18 cellular contexts compared by ENCODE assay signal in genomic region chr7:44711528-44711927, GRCh38. TPM values are rescaled to one million over a fixed set of nuclear protein-coding genes. Genes with fewer than 3 reads are reported as not detected.
DNase-seq lines count a peak whose midpoint lies in the region; ATAC-seq and TF ChIP-seq lines count a peak whose summit lies in the region.
"Had no signal": no experiment of that assay in that cellular context is flagged by ENCODE, and none has a peak within 500 bp of the region (broad histone marks: within the 10 kb centered on the region; RNA-seq: fewer than 3 reads in every experiment).

No MANE protein-coding gene starts in this region.

- DNase-seq in MCF 10A (ENCODE audit: unreplicated experiment) (no peak), mammary epithelial cell (no peak), H9 (no peak), progenitor cell of endocrine pancreas (ENCODE audit: low spot score, unreplicated experiment) (no peak), trophoblast cell (no peak), natural killer cell (no peak)
- DNase-seq in effector memory CD8-positive, alpha-beta T cell: no peak
- DNase-seq: ACHN; activated CD4-positive, alpha-beta T cell treated with anti-CD3 and anti-CD28 coated beads for 48 hours; C1 segment of cervical spinal cord; DMS79; NCI-H1092 treated with DMSO at 0.1 percent for 48 hours; ovary; SHP77 had no signal

- H2BK20ac ChIP-seq in H9 (ENCODE audit: low read depth, low read length, poor library complexity, severe bottlenecking): no peak overlapping the region

- H4K12ac ChIP-seq in trophoblast cell (ENCODE audit: low read depth, low read length): no peak overlapping the region

- POLR2A ChIA-PET in MCF 10A (lab: Yijun Ruan, JAX): interaction anchor here (0.6 kb wide), 1 partner anchor 136 kb away, joined by 4 read pairs; the partner anchor contains the start of gene H2AZ2

- no peak overlapping the region for H3K27ac ChIP-seq in mammary epithelial cell (ENCODE audit: insufficient read depth, low read depth, low read length)
- no peak overlapping the region for H3K27ac ChIP-seq in H9 (ENCODE audit: insufficient read length, low read depth, low read length)
- no peak overlapping the region for H3K27ac ChIP-seq in trophoblast cell (ENCODE audit: low read depth, low read length)
- H3K27ac ChIP-seq: ovary, thoracic aorta had no signal

- H3T11ph ChIP-seq in H9 (ENCODE audit: low read length): no peak overlapping the region

- H3K4ac ChIP-seq in H9 (ENCODE audit: low read depth, low read length) (no peak overlapping the region), trophoblast cell (ENCODE audit: low read depth, low read length) (no peak overlapping the region)

- H3K27me3 ChIP-seq in mammary epithelial cell (ENCODE audit: insufficient read depth, low read length) (no peaks in the 10 kb centered on the region), H9 (ENCODE audit: insufficient read depth, low read length) (no peaks in the 10 kb centered on the region), trophoblast cell (ENCODE audit: insufficient read depth, low read length) (no peaks in the 10 kb centered on the region)
- H3K27me3 ChIP-seq: ovary had no signal

- H3K23me2 ChIP-seq in H9 (ENCODE audit: insufficient read length, low read depth, low read length, poor library complexity, severe bottlenecking): no peaks in the 10 kb centered on the region

- H3K4me1 Mint-ChIP-seq in MCF 10A (ENCODE audit: insufficient read depth, unreplicated experiment): no peaks in the 10 kb centered on the region
- H3K4me1 Mint-ChIP-seq in H9: peaks cover 5 to 8% of the 10 kb centered on the region in 2 experiments; a peak in 3 of 4 replicates
- peaks cover 9 to 20% of the 10 kb centered on the region in 2 donors for H3K4me1 Mint-ChIP-seq in effector memory CD8-positive, alpha-beta T cell (ENCODE audit: low read depth in 2 of 2)
- H3K4me1 Mint-ChIP-seq in progenitor cell of endocrine pancreas (ENCODE audit: low read depth): peaks cover 22% of the 10 kb centered on the region
- peaks cover 6 to 10% of the 10 kb centered on the region in 2 donors for H3K4me1 Mint-ChIP-seq in natural killer cell

- H3K18ac ChIP-seq in H9 (ENCODE audit: insufficient read length, low read depth, low read length) (no peak overlapping the region), trophoblast cell (ENCODE audit: low read length) (no peak overlapping the region)

- H3K27ac Mint-ChIP-seq in MCF 10A (ENCODE audit: low read depth, unreplicated experiment) (peak overlapping the region; percentile 33), H9 (no peak overlapping the region; a peak in 1 of 7 replicates), progenitor cell of endocrine pancreas (peak overlapping the region; percentile 91), natural killer cell (peak overlapping the region in 1 of 2 donors; percentile 13)
- peak overlapping the region; percentile 73 to 90 for H3K27ac Mint-ChIP-seq in effector memory CD8-positive, alpha-beta T cell
- H3K27ac Mint-ChIP-seq: dendritic cell treated with granulocyte-macrophage colony-stimulating factor and Interleukin-4, amounts not matched to agents 40 ng/mL and 50 ng/mL, for 4 days; stimulated activated memory B cell treated with anti-CD40 and anti-IgM and Interleukin-4, amounts not matched to agents 10 μg/mL and 1 μg/mL and 100 μg/mL, for 72 hours had no signal

- dilution Hi-C loops in mammary epithelial cell (cut with HindIII; ENCODE audit: low sequenced_read_pairs): no loop called here

- H2BK15ac ChIP-seq in H9 (ENCODE audit: low read depth, low read length): 0 out of 2 replicates have a peak overlapping the region, but pooled peaks have one; percentile 32

- H3K79me1 ChIP-seq in H9 (ENCODE audit: insufficient read depth, low read depth, low read length, poor library complexity, severe bottlenecking) (no peaks in the 10 kb centered on the region), trophoblast cell (ENCODE audit: low read length) (no peaks in the 10 kb centered on the region)

- no peak overlapping the region for H4K8ac ChIP-seq in H9 (replicated peaks; ENCODE audit: insufficient read length, low read depth, low read length)
- no peak overlapping the region for H4K8ac ChIP-seq in trophoblast cell (ENCODE audit: low read depth, low read length)

- H4K20me1 ChIP-seq in mammary epithelial cell (ENCODE audit: insufficient read depth, low read length) (no peaks in the 10 kb centered on the region), H9 (ENCODE audit: control insufficient read depth, insufficient read depth, insufficient read length) (no peaks in the 10 kb centered on the region)

- H2AK5ac ChIP-seq in H9 (ENCODE audit: insufficient read length, low read length) (no peak overlapping the region), trophoblast cell (ENCODE audit: low read length) (no peak overlapping the region)

- H3K36me3 ChIP-seq in mammary epithelial cell (ENCODE audit: insufficient read depth, low read length): no peaks in the 10 kb centered on the region
- H3K36me3 ChIP-seq in trophoblast cell (ENCODE audit: control insufficient read depth in 1 of 2, insufficient read depth in 2 of 2, low read length in 2 of 2): peaks cover 30 to 36% of the 10 kb centered on the region in 2 experiments
- H3K36me3 ChIP-seq: ovary had no signal

- BruUV-seq in MCF 10A (replicated peaks; lab: Mats Ljungman, UMichigan) (no TSS peak), mammary epithelial cell (replicated peaks; lab: Mats Ljungman, UMichigan) (no TSS peak)

- H2AFZ ChIP-seq in mammary epithelial cell (ENCODE audit: low read depth, low read length): no peak overlapping the region
- no peak overlapping the region for H2AFZ ChIP-seq in H9 (ENCODE audit: low read length)
- H2AFZ ChIP-seq in trophoblast cell (ENCODE audit: insufficient read depth, low read length, poor library complexity): no peak overlapping the region

- H2BK120ac ChIP-seq in H9 (ENCODE audit: low read depth, low read length, poor library complexity, severe bottlenecking): no peak overlapping the region
- no peak overlapping the region for H2BK120ac ChIP-seq in trophoblast cell (ENCODE audit: insufficient read depth, low read length, poor library complexity)

- H3K36me3 Mint-ChIP-seq in MCF 10A (ENCODE audit: insufficient read depth, unreplicated experiment): peaks cover 30% of the 10 kb centered on the region
- H3K36me3 Mint-ChIP-seq in H9 (ENCODE audit: insufficient read depth in 1 of 3, low read depth in 3 of 3): peaks cover 8 to 14% (median 12%) of the 10 kb centered on the region in 3 experiments; a peak in 6 of 7 replicates
- H3K36me3 Mint-ChIP-seq in effector memory CD8-positive, alpha-beta T cell (ENCODE audit: insufficient read depth): peaks cover 14% of the 10 kb centered on the region
- peaks cover 5% of the 10 kb centered on the region for H3K36me3 Mint-ChIP-seq in progenitor cell of endocrine pancreas (ENCODE audit: insufficient read depth)
- H3K36me3 Mint-ChIP-seq in natural killer cell: no peaks in the 10 kb centered on the region

- H3K9me3 Mint-ChIP-seq in MCF 10A (ENCODE audit: unreplicated experiment): no peaks in the 10 kb centered on the region
- H3K9me3 Mint-ChIP-seq in H9: no peaks in the 10 kb centered on the region
- no peaks in the 10 kb centered on the region for H3K9me3 Mint-ChIP-seq in effector memory CD8-positive, alpha-beta T cell
- no peaks in the 10 kb centered on the region for H3K9me3 Mint-ChIP-seq in progenitor cell of endocrine pancreas (ENCODE audit: low read depth)
- H3K9me3 Mint-ChIP-seq in natural killer cell: no peaks in the 10 kb centered on the region
- H3K9me3 Mint-ChIP-seq: dendritic cell treated with granulocyte-macrophage colony-stimulating factor and Interleukin-4, amounts not matched to agents 40 ng/mL and 50 ng/mL, for 4 days; stimulated activated memory B cell treated with anti-CD40 and anti-IgM and Interleukin-4, amounts not matched to agents 10 μg/mL and 1 μg/mL and 100 μg/mL, for 72 hours had no signal

- in situ Hi-C loops in mammary epithelial cell (cut with MboI; ENCODE audit: low sequenced_read_pairs in 2 of 2): no loop called here

- H3K14ac ChIP-seq in H9 (ENCODE audit: insufficient read depth, low read length) (no peak overlapping the region), trophoblast cell (ENCODE audit: low read length) (no peak overlapping the region)

- H3K9me3 ChIP-seq in mammary epithelial cell (replicated peaks; ENCODE audit: insufficient read depth, low read length): no peaks in the 10 kb centered on the region
- H3K9me3 ChIP-seq in H9 (ENCODE audit: control insufficient read depth, low read depth, low read length): no peaks in the 10 kb centered on the region
- peaks cover 2% of the 10 kb centered on the region for H3K9me3 ChIP-seq in trophoblast cell (ENCODE audit: insufficient read depth, low read depth, low read length)
- H3K9me3 ChIP-seq: ovary, thoracic aorta had no signal

- intact Hi-C loops in MCF 10A (cut with micrococcal nuclease) (no loop called here), mammary epithelial cell (cut with micrococcal nuclease) (no loop called here), natural killer cell (cut with micrococcal nuclease) (no loop called here)

- H2BK12ac ChIP-seq in H9 (ENCODE audit: insufficient read length, low read depth, low read length) (no peak overlapping the region), trophoblast cell (ENCODE audit: low read length) (no peak overlapping the region)

- H3K4me3 Mint-ChIP-seq in MCF 10A (ENCODE audit: unreplicated experiment): no peak overlapping the region
- no peak overlapping the region for H3K4me3 Mint-ChIP-seq in H9
- H3K4me3 Mint-ChIP-seq in effector memory CD8-positive, alpha-beta T cell: no peak overlapping the region
- H3K4me3 Mint-ChIP-seq in progenitor cell of endocrine pancreas (ENCODE audit: low read depth): no peak overlapping the region
- H3K4me3 Mint-ChIP-seq in natural killer cell: no peak overlapping the region
- H3K4me3 Mint-ChIP-seq: dendritic cell treated with granulocyte-macrophage colony-stimulating factor and Interleukin-4, amounts not matched to agents 40 ng/mL and 50 ng/mL, for 4 days; stimulated activated memory B cell treated with anti-CD40 and anti-IgM and Interleukin-4, amounts not matched to agents 10 μg/mL and 1 μg/mL and 100 μg/mL, for 72 hours had no signal

- H2BK5ac ChIP-seq in H9 (ENCODE audit: insufficient read length, low read length) (no peak overlapping the region), trophoblast cell (ENCODE audit: low read depth, low read length, poor library complexity) (no peak overlapping the region)

- no peak for TF ChIP-seq CTCF in MCF 10A (IDR thresholded peaks at IDR 0.05; ENCODE audit: unreplicated experiment)
- no peak for TF ChIP-seq CTCF in mammary epithelial cell (conservative IDR thresholded peaks at IDR 0.05 in 1 of 2, IDR thresholded peaks at IDR 0.05 in 1 of 2; ENCODE audit: extremely low read depth in 1 of 2, insufficient read depth in 1 of 2, low read depth in 1 of 2, low read length in 2 of 2)
- no peak for TF ChIP-seq CTCF in H9 (conservative IDR thresholded peaks at IDR 0.05)
- no peak for TF ChIP-seq CTCF in progenitor cell of endocrine pancreas (IDR thresholded peaks at IDR 0.05; ENCODE audit: unreplicated experiment)
- no peak for TF ChIP-seq CTCF in natural killer cell (IDR thresholded peaks at IDR 0.05)

- H3K27me3 Mint-ChIP-seq in MCF 10A (ENCODE audit: insufficient read depth, unreplicated experiment): no peaks in the 10 kb centered on the region
- peaks cover 1% of the 10 kb centered on the region; the same call in 1 of the 2 replicates for H3K27me3 Mint-ChIP-seq in H9 (ENCODE audit: low read depth)
- no peaks in the 10 kb centered on the region for H3K27me3 Mint-ChIP-seq in effector memory CD8-positive, alpha-beta T cell
- no peaks in the 10 kb centered on the region for H3K27me3 Mint-ChIP-seq in progenitor cell of endocrine pancreas
- H3K27me3 Mint-ChIP-seq in natural killer cell (ENCODE audit: low read depth in 2 of 2): no peaks in the 10 kb centered on the region
- H3K27me3 Mint-ChIP-seq: stimulated activated memory B cell treated with anti-CD40 and anti-IgM and Interleukin-4, amounts not matched to agents 10 μg/mL and 1 μg/mL and 100 μg/mL, for 72 hours had no signal

- H3K9ac ChIP-seq in mammary epithelial cell (ENCODE audit: insufficient read depth, low read length) (no peak overlapping the region), H9 (ENCODE audit: extremely low read depth, insufficient read length, low read length) (no peak overlapping the region), trophoblast cell (ENCODE audit: low read length) (no peak overlapping the region)

- no peak overlapping the region for H3K56ac ChIP-seq in H9 (ENCODE audit: insufficient read length, low read depth, low read length)

- CTCF ChIA-PET in MCF 10A (lab: Yijun Ruan, JAX) (interaction anchor here (0.7 kb wide), 1 partner anchor 10 kb away, joined by 5 read pairs; no protein-coding TSS in a partner anchor), mammary epithelial cell (lab: Charles Lee; ENCODE audit: low non-redundant PET) (no interaction called here)

- WGBS in mammary epithelial cell (ENCODE audit: low coverage, missing lambda C conversion rate): 90% methylated on average over 2 of the region's 5 CpGs
- no CpG with 5 or more reads among the region's 5 CpGs for WGBS in H9 (ENCODE audit: extremely low coverage, insufficient read length, low lambda C conversion rate)
- WGBS in trophoblast cell (ENCODE audit: extremely low coverage, insufficient coverage, insufficient read length): no CpG with 5 or more reads among the region's 5 CpGs

- H3K23ac ChIP-seq in H9 (ENCODE audit: insufficient read length, low read depth, low read length) (no peak overlapping the region), trophoblast cell (ENCODE audit: low read length) (no peak overlapping the region)

- H3K4me1 ChIP-seq in mammary epithelial cell (ENCODE audit: insufficient read depth, low read length) (no peaks in the 10 kb centered on the region), H9 (ENCODE audit: insufficient read depth, low read length) (no peaks in the 10 kb centered on the region), trophoblast cell (ENCODE audit: control insufficient read depth in 1 of 2, insufficient read depth in 2 of 2, low read length in 2 of 2) (peaks cover 14 to 15% of the 10 kb centered on the region in 2 experiments)

- no peak overlapping the region for H4K5ac ChIP-seq in H9 (ENCODE audit: insufficient read length, low read depth, low read length)

- H3K4me2 ChIP-seq in mammary epithelial cell (ENCODE audit: insufficient read depth, low read depth, low read length) (no peak overlapping the region), H9 (ENCODE audit: insufficient read depth, insufficient read length, low read length) (no peak overlapping the region), trophoblast cell (ENCODE audit: low read length) (no peak overlapping the region)

- H3K79me2 ChIP-seq in mammary epithelial cell (ENCODE audit: insufficient read depth, low read length) (no peaks in the 10 kb centered on the region), H9 (ENCODE audit: insufficient read depth, low read length) (no peaks in the 10 kb centered on the region), trophoblast cell (ENCODE audit: control insufficient read depth, insufficient read depth, low read length, poor library complexity) (no peaks in the 10 kb centered on the region)

- H4K91ac ChIP-seq in H9 (ENCODE audit: insufficient read length, low read depth, low read length) (no peak overlapping the region), trophoblast cell (ENCODE audit: low read depth, low read length) (no peak overlapping the region)

- no peak overlapping the region for H3K4me3 ChIP-seq in mammary epithelial cell (replicated peaks in 1 of 3; ENCODE audit: insufficient read depth in 1 of 3, low read depth in 2 of 3, low read length in 3 of 3)
- no peak overlapping the region for H3K4me3 ChIP-seq in trophoblast cell (ENCODE audit: low read depth, low read length)
- H3K4me3 ChIP-seq: ovary, thoracic aorta had no signal

- no peak for ATAC-seq in effector memory CD8-positive, alpha-beta T cell (replicated peaks)
- no peak for ATAC-seq in natural killer cell
- ATAC-seq in HG03439 (IDR thresholded peaks at IDR 0.05; ENCODE audit: unreplicated experiment): no peak
- ATAC-seq: stimulated activated memory B cell treated with anti-CD40 and anti-IgM and Interleukin-4, amounts not matched to agents 10 μg/mL and 1 μg/mL and 100 μg/mL, for 72 hours had no signal

RNA-seq across cellular contexts. Expression of gene ZMIZ2, which starts 37.1 kb away (rescaled TPM):
- 94.4 and 100 TPM in 2 replicates for total RNA-seq in MCF 10A (2022)
- 10 to 100 TPM in 1 of 2 donors, 1 to 10 TPM in 1; 8.0 to 55.6 TPM for total RNA-seq in mammary epithelial cell
- polyA plus RNA-seq in mammary epithelial cell: 6.0 TPM
- polyA minus RNA-seq in mammary epithelial cell: 5.7 TPM
- 71.8 and 72.9 TPM in 2 replicates for total RNA-seq in H9 (2021)
- 217 and 222 TPM in 2 replicates for total RNA-seq in progenitor cell of endocrine pancreas
- polyA plus RNA-seq in trophoblast cell (2013): 27.0 and 27.4 TPM in 2 replicates
- total RNA-seq in natural killer cell: 100 to 1,000 TPM; 152 to 170 (median 167) TPM

Comparison
In these comparisons a context has a peak if more than half of its experiments do, and no peak if none do; other contexts are left out.
1. H3K27ac Mint-ChIP-seq: peak in MCF 10A (single experiment), effector memory CD8-positive, alpha-beta T cell (2 of 2) and progenitor cell of endocrine pancreas (single experiment); none in H9 (0 of 3).